ENCODE assay signal across 27 cellular contexts in the genomic region with DNA sequence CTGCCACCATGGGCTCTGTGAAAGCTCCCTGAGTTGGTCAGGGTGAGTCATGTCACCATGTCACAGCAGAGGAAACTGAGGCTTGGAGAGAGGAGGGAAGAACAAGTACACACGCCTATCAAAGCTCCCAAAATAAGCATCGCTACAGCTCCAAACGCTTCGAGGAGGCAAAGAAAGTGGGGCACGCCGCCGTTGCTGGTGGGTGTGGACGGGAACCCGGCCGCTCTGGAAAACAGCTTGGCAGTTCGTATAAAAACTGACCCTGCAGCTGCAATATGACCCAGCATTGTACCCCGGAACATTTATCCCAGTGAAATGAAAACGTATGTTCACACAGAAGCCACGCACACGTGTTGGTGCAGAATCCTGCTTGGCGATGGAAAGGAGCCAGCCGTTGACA.
"Had no signal": no experiment of that assay in that cellular context is flagged by ENCODE, and none has a peak within 500 bp of the region (broad histone marks: within the 10 kb centered on the region; RNA-seq: fewer than 3 reads in every experiment).

No MANE protein-coding gene starts in this region.

- H3K4me1 Mint-ChIP-seq: natural killer cell; nephron; stimulated activated effector memory CD8-positive, alpha-beta T cell treated with anti-CD3 and anti-CD28 coated beads, Interleukin-12 subunit alpha, Interleukin-12 subunit beta, amount 100 ng/mL, for 72 hours; stimulated activated naive B cell treated with anti-CD40 and anti-IgM and Interleukin-4, amounts not matched to agents 10 μg/mL and 1 μg/mL and 100 μg/mL, for 72 hours had no signal

- H3K27ac Mint-ChIP-seq: natural killer cell; nephron; progenitor cell of endocrine pancreas; stimulated activated effector memory CD8-positive, alpha-beta T cell treated with anti-CD3 and anti-CD28 coated beads, Interleukin-12 subunit alpha, Interleukin-12 subunit beta, amount 100 ng/mL, for 72 hours; stimulated activated naive B cell treated with anti-CD40 and anti-IgM and Interleukin-4, amounts not matched to agents 10 μg/mL and 1 μg/mL and 100 μg/mL, for 72 hours; stimulated activated naive CD8-positive, alpha-beta T cell treated with anti-CD3 and anti-CD28 coated beads, Interleukin-15, Interleukin-2, amounts not matched to agents 100 ng/mL and 50 ng/mL, for 24 hours had no signal

- H3K79me2 ChIP-seq: parathyroid adenoma had no signal

- H2AFZ ChIP-seq: parathyroid adenoma had no signal

- FAIRE-seq: small intestine, urothelium cell line had no signal

- H3K27ac ChIP-seq: ovary, parathyroid adenoma, psoas muscle, right lobe of liver, sigmoid colon, stomach, thoracic aorta, thyroid gland, tibial nerve, upper lobe of left lung, vagina had no signal

- H3K27me3 ChIP-seq: ovary, right lobe of liver, thyroid gland, upper lobe of left lung, vagina had no signal

- H3K4me1 ChIP-seq: parathyroid adenoma, psoas muscle, right lobe of liver, sigmoid colon, stomach, thyroid gland, upper lobe of left lung, vagina had no signal

- H3K36me3 Mint-ChIP-seq: natural killer cell; stimulated activated effector memory CD8-positive, alpha-beta T cell treated with anti-CD3 and anti-CD28 coated beads, Interleukin-12 subunit alpha, Interleukin-12 subunit beta, amount 100 ng/mL, for 72 hours; stimulated activated naive B cell treated with anti-CD40 and anti-IgM and Interleukin-4, amounts not matched to agents 10 μg/mL and 1 μg/mL and 100 μg/mL, for 72 hours had no signal

- H3K36me3 ChIP-seq: ovary, right lobe of liver, sigmoid colon, stomach, thoracic aorta, thyroid gland, tibial nerve, upper lobe of left lung, vagina had no signal

- H3K9me3 ChIP-seq: ovary, psoas muscle, right lobe of liver, sigmoid colon, stomach, thoracic aorta, thyroid gland, tibial nerve, upper lobe of left lung, vagina had no signal

- ATAC-seq: psoas muscle; right cardiac atrium; right lobe of liver; stimulated activated effector memory CD8-positive, alpha-beta T cell treated with anti-CD3 and anti-CD28 coated beads, Interleukin-12 subunit alpha, Interleukin-12 subunit beta, amount 100 ng/mL, for 72 hours; stimulated activated naive B cell treated with anti-CD40 and anti-IgM and Interleukin-4, amounts not matched to agents 10 μg/mL and 1 μg/mL and 100 μg/mL, for 72 hours had no signal

- DNase-seq: natural killer cell; occipital lobe; ovary; psoas muscle; right lobe of liver; sigmoid colon; small intestine; stimulated activated CD4-positive, alpha-beta T cell treated with anti-CD3 and anti-CD28 coated beads, Interleukin-15, amount 100 ng/mL, for 24 hours; stimulated activated CD4-positive, alpha-beta T cell treated with anti-CD3 and anti-CD28 coated beads, Interleukin-2, amount 100 ng/mL, for 24 hours; stimulated activated CD4-positive, alpha-beta T cell treated with anti-CD3 and anti-CD28 coated beads, Interleukin-2, amount 100 ng/mL, for 48 hours; stimulated activated CD4-positive, alpha-beta T cell treated with anti-CD3 and anti-CD28 coated beads, Interleukin-4, amount 100 ng/mL, for 24 hours; stimulated activated naive B cell treated with anti-CD40 and anti-IgM and Interleukin-4, amounts not matched to agents 10 μg/mL and 1 μg/mL and 100 μg/mL, for 72 hours; stimulated activated naive CD4-positive, alpha-beta T cell treated with Interleukin-2 at 50 U/mL for 16 hours; stomach; thyroid gland; trophoblast cell; upper lobe of left lung had no signal

- H3K9me3 Mint-ChIP-seq: natural killer cell; nephron; stimulated activated effector memory CD8-positive, alpha-beta T cell treated with anti-CD3 and anti-CD28 coated beads, Interleukin-12 subunit alpha, Interleukin-12 subunit beta, amount 100 ng/mL, for 72 hours; stimulated activated naive B cell treated with anti-CD40 and anti-IgM and Interleukin-4, amounts not matched to agents 10 μg/mL and 1 μg/mL and 100 μg/mL, for 72 hours; stimulated activated naive CD8-positive, alpha-beta T cell treated with anti-CD3 and anti-CD28 coated beads, Interleukin-15, Interleukin-2, amounts not matched to agents 100 ng/mL and 50 ng/mL, for 24 hours had no signal

- H3K9ac ChIP-seq: parathyroid adenoma had no signal

- H3K4me3 ChIP-seq: ovary, psoas muscle, right lobe of liver, sigmoid colon, stomach, thoracic aorta, thyroid gland, tibial nerve, upper lobe of left lung, vagina had no signal

- H3K4me3 Mint-ChIP-seq: natural killer cell; nephron; stimulated activated effector memory CD8-positive, alpha-beta T cell treated with anti-CD3 and anti-CD28 coated beads, Interleukin-12 subunit alpha, Interleukin-12 subunit beta, amount 100 ng/mL, for 72 hours; stimulated activated naive B cell treated with anti-CD40 and anti-IgM and Interleukin-4, amounts not matched to agents 10 μg/mL and 1 μg/mL and 100 μg/mL, for 72 hours; stimulated activated naive CD8-positive, alpha-beta T cell treated with anti-CD3 and anti-CD28 coated beads, Interleukin-15, Interleukin-2, amounts not matched to agents 100 ng/mL and 50 ng/mL, for 24 hours had no signal
